In the genomic region with DNA sequence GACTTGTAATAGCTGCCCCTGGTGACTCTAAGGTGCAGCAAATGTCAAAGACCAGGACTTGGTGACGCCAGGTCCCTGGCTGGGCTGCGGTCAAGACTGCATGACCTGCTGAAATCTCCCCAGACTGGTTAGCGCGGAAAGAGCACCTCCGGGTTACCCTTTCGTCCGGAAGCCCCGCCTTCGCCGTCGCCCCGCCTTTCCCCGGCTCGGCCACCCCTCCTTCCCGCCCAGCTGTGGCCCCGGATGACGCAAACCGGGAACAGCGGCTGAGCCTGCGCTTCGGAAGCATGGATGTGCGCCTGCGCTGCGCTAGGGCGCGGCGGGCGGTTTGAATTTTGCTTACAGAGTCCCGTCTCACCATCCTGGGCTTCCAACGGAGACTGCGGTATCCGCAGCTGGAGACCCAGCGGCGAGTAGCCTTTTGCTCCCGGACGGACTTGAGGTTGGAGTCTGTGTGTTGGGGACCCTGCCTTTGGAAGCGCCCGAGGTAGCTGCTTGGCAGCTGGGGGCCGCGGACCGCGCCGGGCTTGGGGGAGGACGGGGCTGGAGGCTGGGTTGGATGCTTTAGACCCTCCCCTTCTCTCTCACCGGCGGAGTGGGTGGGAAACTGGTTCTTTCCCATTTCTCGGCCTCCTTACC, we compare ENCODE assay signal across 8 cellular contexts.
DNase-seq lines count a peak whose midpoint lies in the region; ATAC-seq, FAIRE-seq and TF ChIP-seq lines count a peak whose summit lies in the region.

A gene with protein sequence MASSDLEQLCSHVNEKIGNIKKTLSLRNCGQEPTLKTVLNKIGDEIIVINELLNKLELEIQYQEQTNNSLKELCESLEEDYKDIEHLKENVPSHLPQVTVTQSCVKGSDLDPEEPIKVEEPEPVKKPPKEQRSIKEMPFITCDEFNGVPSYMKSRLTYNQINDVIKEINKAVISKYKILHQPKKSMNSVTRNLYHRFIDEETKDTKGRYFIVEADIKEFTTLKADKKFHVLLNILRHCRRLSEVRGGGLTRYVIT (plus strand): TSS at position 294 of the 639 bp plus-strand sequence. CDS start 785 bp downstream, outside the sequence.

- ATAC-seq in GM19035 (IDR thresholded peaks at IDR 0.05; ENCODE audit: unreplicated experiment) (peak; percentile 94), HG03354 (IDR thresholded peaks at IDR 0.05; ENCODE audit: poor library complexity, severe bottlenecking, unreplicated experiment) (peak; percentile 95)
- ATAC-seq in activated CD4-positive, CD25-positive, alpha-beta regulatory T cell treated with anti-CD3 and anti-CD28 coated beads, Interleukin-2, amount 50 U/mL, for 24 hours, result peak; percentile 97 to 98

- FAIRE-seq in islet of Langerhans (lab: Jason Lieb, UNC), result peak; percentile 83

- peak; percentile 75 for DNase-seq in AG09319 (ENCODE audit: extremely low read depth, low read depth)
- DNase-seq in NCI-H446 treated with DMSO at 0.1 percent for 48 hours (lab: John Stamatoyannopoulos, UW), result peak; percentile 63
- peak; percentile 23 to 61 for DNase-seq in cerebellar nuclear complex (lab: John Stamatoyannopoulos, UW)
- DNase-seq in stimulated activated CD4-positive, alpha-beta T cell treated with anti-CD3 and anti-CD28 coated beads, Interleukin-12 subunit alpha, Interleukin-12 subunit beta, amount 100 ng/mL, for 4 hours, result peak; percentile 89

- no peak for TF ChIP-seq CTCF in AG09319 (IDR thresholded peaks at IDR 0.05; ENCODE audit: low read depth, low read length)

Comparison
In these comparisons a context has a peak if more than half of its experiments do, and no peak if none do; other contexts are left out.
1. Peak in every context shown above with its lines: DNase-seq and ATAC-seq.